Comparison of ENCODE assay signal across 9 cellular contexts in the genomic region with DNA sequence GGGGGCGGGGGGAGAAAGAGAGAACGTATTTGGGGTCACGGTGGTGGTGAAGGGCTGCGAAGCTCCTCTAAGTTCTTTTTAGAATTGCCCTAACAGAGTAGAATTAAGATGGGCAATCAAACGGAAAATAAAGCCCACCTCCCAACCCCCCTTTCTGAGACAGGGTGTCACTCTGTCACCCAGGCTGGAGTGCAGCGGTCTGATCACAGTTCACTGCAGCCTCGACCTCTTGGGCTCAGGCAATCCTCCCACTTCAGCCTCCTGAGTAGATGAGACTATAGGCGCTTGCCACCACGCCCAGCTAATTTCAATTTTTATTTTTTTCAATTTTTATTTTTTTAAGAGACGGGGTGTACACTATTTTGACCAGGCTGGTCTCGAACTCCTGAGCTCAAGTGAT. TPM values are rescaled to one million over a fixed set of nuclear protein-coding genes. Genes with fewer than 3 reads are reported as not detected.
DNase-seq lines count a peak whose midpoint lies in the region; ATAC-seq and TF ChIP-seq lines count a peak whose summit lies in the region.
"Had no signal": no experiment of that assay in that cellular context is flagged by ENCODE, and none has a peak within 500 bp of the region (broad histone marks: within the 10 kb centered on the region; RNA-seq: fewer than 3 reads in every experiment).

No MANE protein-coding gene starts in this region.

- H3K27ac Mint-ChIP-seq in stimulated activated effector memory CD8-positive, alpha-beta T cell treated with anti-CD3 and anti-CD28 coated beads, Interleukin-12 subunit alpha, Interleukin-12 subunit beta, amount 100 ng/mL, for 72 hours: no peak overlapping the region
- H3K27ac Mint-ChIP-seq: activated naive CD4-positive, alpha-beta T cell treated with anti-CD3 and anti-CD28 coated beads for 36 hours had no signal

- DNase-seq in HFF-Myc (ENCODE audit: extremely low read depth, low read depth) (no peak), brain microvascular endothelial cell (no peak), left lung (no peak), Ammon's horn (ENCODE audit: low spot score) (no peak)
- DNase-seq in stimulated activated effector memory CD8-positive, alpha-beta T cell treated with anti-CD3 and anti-CD28 coated beads, Interleukin-12 subunit alpha, Interleukin-12 subunit beta, amount 100 ng/mL, for 72 hours (ENCODE audit: low spot score in 2 of 2): no peak
- DNase-seq in stimulated activated CD4-positive, alpha-beta T cell treated with anti-CD3 and anti-CD28 coated beads, Interleukin-2, amount 100 ng/mL, for 48 hours: no peak

- no peak for TF ChIP-seq CTCF in HFF-Myc (IDR thresholded peaks at IDR 0.05; ENCODE audit: low read depth, low read length, missing control alignments)
- no peak for TF ChIP-seq CTCF in brain microvascular endothelial cell (IDR thresholded peaks at IDR 0.05; ENCODE audit: low read depth, low read length, missing control alignments)
- TF ChIP-seq CTCF in left lung (IDR thresholded peaks at IDR 0.05): no peak

- peaks cover 3% of the 10 kb centered on the region for H3K36me3 ChIP-seq in brain microvascular endothelial cell (replicated peaks)
- H3K36me3 ChIP-seq in left lung: no peaks in the 10 kb centered on the region

- in situ Hi-C loops in brain microvascular endothelial cell (cut with HindIII; ENCODE audit: low pct_ligation_motif_present, low sequenced_read_pairs): no loop called here

- intact Hi-C loops in left lung (cut with DNase I): loop anchor here in 1 of 2 donors (5.0 kb wide), 1 partner anchor 94 kb away; no protein-coding TSS in a partner anchor

- H3K4me3 Mint-ChIP-seq in stimulated activated effector memory CD8-positive, alpha-beta T cell treated with anti-CD3 and anti-CD28 coated beads, Interleukin-12 subunit alpha, Interleukin-12 subunit beta, amount 100 ng/mL, for 72 hours: peak overlapping the region; percentile 78

- ATAC-seq in left lung (no peak), GM18519 (IDR thresholded peaks at IDR 0.05; ENCODE audit: low FRiP score, unreplicated experiment) (no peak), GM19455 (IDR thresholded peaks at IDR 0.05; ENCODE audit: unreplicated experiment) (no peak)
- no peak for ATAC-seq in stimulated activated effector memory CD8-positive, alpha-beta T cell treated with anti-CD3 and anti-CD28 coated beads, Interleukin-12 subunit alpha, Interleukin-12 subunit beta, amount 100 ng/mL, for 72 hours

- no peaks in the 10 kb centered on the region for H3K9me3 Mint-ChIP-seq in stimulated activated effector memory CD8-positive, alpha-beta T cell treated with anti-CD3 and anti-CD28 coated beads, Interleukin-12 subunit alpha, Interleukin-12 subunit beta, amount 100 ng/mL, for 72 hours
- H3K9me3 Mint-ChIP-seq: activated naive CD4-positive, alpha-beta T cell treated with anti-CD3 and anti-CD28 coated beads for 36 hours had no signal

- H3K4me1 Mint-ChIP-seq in stimulated activated effector memory CD8-positive, alpha-beta T cell treated with anti-CD3 and anti-CD28 coated beads, Interleukin-12 subunit alpha, Interleukin-12 subunit beta, amount 100 ng/mL, for 72 hours: peaks cover 31% of the 10 kb centered on the region

- H3K27me3 ChIP-seq in brain microvascular endothelial cell (replicated peaks) (no peaks in the 10 kb centered on the region), left lung (peaks cover 0 to 51% of the 10 kb centered on the region in 2 donors)

- H3K9me3 ChIP-seq in left lung: no peaks in the 10 kb centered on the region

- H3K36me3 Mint-ChIP-seq in stimulated activated effector memory CD8-positive, alpha-beta T cell treated with anti-CD3 and anti-CD28 coated beads, Interleukin-12 subunit alpha, Interleukin-12 subunit beta, amount 100 ng/mL, for 72 hours: no peaks in the 10 kb centered on the region

- peak overlapping the region; percentile 82 for H3K4me3 ChIP-seq in HFF-Myc (replicated peaks; ENCODE audit: low read depth, low read length)
- H3K4me3 ChIP-seq in brain microvascular endothelial cell (ENCODE audit: low read depth, low read length): peak overlapping the region; percentile 97
- peak overlapping the region; percentile 68 to 69 for H3K4me3 ChIP-seq in left lung

- peaks cover 5 to 56% of the 10 kb centered on the region in 2 donors for H3K4me1 ChIP-seq in left lung

- H3K27ac ChIP-seq in brain microvascular endothelial cell (no peak overlapping the region), left lung (peak overlapping the region; percentile 89 to 91)

RNA-seq across cellular contexts. Expression of a gene that starts 0.7 kb away (rescaled TPM):
- total RNA-seq in left lung: 100 to 1,000 TPM; 285 to 320 TPM

RNA-seq across cellular contexts. Expression of a gene that starts 34.9 kb away (rescaled TPM):
- total RNA-seq in left lung: 100 to 1,000 TPM in 1 of 2 donors, 10 to 100 TPM in 1; 95.9 to 103 TPM

RNA-seq across cellular contexts. Expression of a gene that starts 35.5 kb away (rescaled TPM):
- 100 to 1,000 TPM; 229 to 271 TPM for total RNA-seq in left lung
